Comparison of ENCODE assay signal across 8 cellular contexts in the genomic region with DNA sequence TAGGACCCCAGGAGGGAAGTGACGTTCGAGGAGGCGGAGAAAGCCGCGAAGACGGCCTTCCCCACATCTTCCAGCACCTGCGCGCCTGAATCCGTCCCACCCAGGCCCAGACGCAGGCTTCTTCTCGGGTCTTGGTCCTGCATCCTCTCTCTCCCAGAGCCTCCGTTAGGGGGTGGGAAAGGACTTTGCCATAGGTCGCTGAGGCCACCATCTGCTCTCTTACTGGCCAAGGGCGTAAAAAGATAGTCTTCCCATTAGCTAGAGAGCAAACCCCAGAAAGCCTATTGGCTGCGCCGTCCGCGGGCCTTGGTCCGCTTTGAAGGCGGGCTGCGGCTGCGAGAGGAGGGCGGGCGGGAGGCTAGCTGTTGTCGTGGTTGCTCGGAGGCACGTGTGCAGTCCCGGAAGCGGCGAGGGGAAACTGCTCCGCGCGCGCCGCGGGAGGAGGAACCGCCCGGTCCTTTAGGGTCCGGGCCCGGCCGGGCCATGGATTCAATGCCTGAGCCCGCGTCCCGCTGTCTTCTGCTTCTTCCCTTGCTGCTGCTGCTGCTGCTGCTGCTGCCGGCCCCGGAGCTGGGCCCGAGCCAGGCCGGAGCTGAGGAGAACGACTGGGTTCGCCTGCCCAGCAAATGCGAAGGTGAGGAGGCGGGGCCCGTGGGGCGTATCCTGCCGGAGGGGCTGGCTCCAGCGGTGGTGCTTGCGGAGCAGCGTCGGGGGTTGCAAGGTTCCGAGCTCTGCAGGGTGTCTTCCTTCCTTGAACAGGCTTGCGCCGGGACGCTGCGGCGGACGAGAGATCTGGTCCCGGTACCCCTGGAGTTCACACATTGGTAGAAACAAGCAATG. TPM values are rescaled to one million over a fixed set of nuclear protein-coding genes. Genes with fewer than 3 reads are reported as not detected.
DNase-seq lines count a peak whose midpoint lies in the region; TF ChIP-seq lines count a peak whose summit lies in the region.

A gene (plus strand): TSS at position 393 of the 840 bp plus-strand sequence. CDS start 91 bp downstream, at position 484.

- peaks cover 42% of the 10 kb centered on the region for H3K79me2 ChIP-seq in MM.1S (ENCODE audit: low read length)
- peaks cover 20% of the 10 kb centered on the region for H3K79me2 ChIP-seq in neural cell (replicated peaks; ENCODE audit: insufficient read depth, low read length)

- DNase-seq in HAP-1 (ENCODE audit: low spot score in 2 of 2), result peak; percentile 97 to 99
- DNase-seq in MM.1S, result peak; percentile 96
- peak; percentile 92 for DNase-seq in SIG-M5 (lab: John Stamatoyannopoulos, UW)
- peak; percentile 91 for DNase-seq in activated gamma-delta T cell (lab: John Stamatoyannopoulos, UW)
- peak; percentile 93 for DNase-seq in fibroblast of the conjunctiva (ENCODE audit: low read depth)
- peak; percentile 94 for DNase-seq in stomach

- no peaks in the 10 kb centered on the region; the same call in 1 of the 2 replicates for H3K36me3 ChIP-seq in ES-I3 (ENCODE audit: insufficient read depth, low read length)
- peaks cover 11% of the 10 kb centered on the region; the same call in 1 of the 2 replicates for H3K36me3 ChIP-seq in HAP-1 (replicated peaks)
- H3K36me3 ChIP-seq in MM.1S (replicated peaks; ENCODE audit: insufficient read depth, low read length), result peaks cover 3% of the 10 kb centered on the region; the same call in 1 of the 2 replicates
- no peaks in the 10 kb centered on the region for H3K36me3 ChIP-seq in neural cell (ENCODE audit: insufficient read depth, low read length)
- H3K36me3 ChIP-seq in stomach, result peaks cover 0 to 11% (median 5%) of the 10 kb centered on the region in 4 donors

- H3K9me3 ChIP-seq in ES-I3 (ENCODE audit: control insufficient read depth, insufficient read depth, low read length) (no peaks in the 10 kb centered on the region), HAP-1 (no peaks in the 10 kb centered on the region), MM.1S (replicated peaks; ENCODE audit: insufficient read depth, low read length) (no peaks in the 10 kb centered on the region), neural cell (ENCODE audit: low read length) (no peaks in the 10 kb centered on the region), stomach (no peaks in the 10 kb centered on the region)

- H3K4me1 ChIP-seq in ES-I3 (ENCODE audit: insufficient read depth, low read length), result peaks cover 14% of the 10 kb centered on the region; the same call in 1 of the 2 replicates
- peaks cover 2% of the 10 kb centered on the region; the same call in 1 of the 2 replicates for H3K4me1 ChIP-seq in HAP-1
- 0 out of 2 replicates have a peak, but pooled peaks cover 4% of the 10 kb centered on the region for H3K4me1 ChIP-seq in MM.1S (ENCODE audit: low read length)
- H3K4me1 ChIP-seq in stomach, result peaks cover 26 to 53% (median 47%) of the 10 kb centered on the region in 4 donors

- peak within 1 kb of the TSS; percentile 95 for H3K4me2 ChIP-seq in MM.1S (ENCODE audit: low read depth, low read length)
- H3K4me2 ChIP-seq in neural cell (ENCODE audit: low read length), result peak within 1 kb of the TSS; percentile 97

- in situ Hi-C loops in HAP-1 (cut with MboI; ENCODE audit: low sequenced_read_pairs), result no loop called here

- peak within 1 kb of the TSS; percentile 60 for H3K4me3 ChIP-seq in HAP-1
- H3K4me3 ChIP-seq in MM.1S (ENCODE audit: low read length), result peak within 1 kb of the TSS; percentile 92
- H3K4me3 ChIP-seq in neural cell (ENCODE audit: low read length), result peak within 1 kb of the TSS; percentile 88
- H3K4me3 ChIP-seq in stomach, result peak within 1 kb of the TSS; percentile 73 to 87 (median 81)

- WGBS in stomach, 5 donors, result 0 to 1% (median 1%) methylated on average over 47 to 67 of the region's 67 CpGs

- peak within 1 kb of the TSS; percentile 84 for H3K9ac ChIP-seq in ES-I3 (ENCODE audit: low read depth, low read length)
- H3K9ac ChIP-seq in MM.1S (ENCODE audit: low read length), result peak within 1 kb of the TSS; percentile 92
- peak within 1 kb of the TSS; percentile 90 for H3K9ac ChIP-seq in neural cell (ENCODE audit: low read length)

- no peak for TF ChIP-seq POLR2A in stomach (IDR thresholded peaks at IDR 0.05)

- H2AFZ ChIP-seq in MM.1S (ENCODE audit: low read length), result peak within 1 kb of the TSS; percentile 88
- H2AFZ ChIP-seq in neural cell (ENCODE audit: low read depth, low read length), result peak within 1 kb of the TSS; percentile 97

- TF ChIP-seq RAD21 in neural cell (conservative IDR thresholded peaks at IDR 0.05), result peak; percentile 19

- H3F3A ChIP-seq in MM.1S (ENCODE audit: insufficient read depth, low read length), result peaks cover 27% of the 10 kb centered on the region
- no peaks in the 10 kb centered on the region for H3F3A ChIP-seq in neural cell (ENCODE audit: insufficient read depth, low read length, poor library complexity, severe bottlenecking)

- no peak for TF ChIP-seq EP300 in neural cell (conservative IDR thresholded peaks at IDR 0.05; ENCODE audit: poor library complexity, severe bottlenecking)
- no peak for TF ChIP-seq EP300 in stomach (IDR thresholded peaks at IDR 0.05)

- TF ChIP-seq CTCF in MM.1S (IDR thresholded peaks at IDR 0.05; ENCODE audit: low read length) (no peak), neural cell (IDR thresholded peaks at IDR 0.05; ENCODE audit: poor library complexity, severe bottlenecking) (peak; percentile 60), stomach (IDR thresholded peaks at IDR 0.05) (no peak)

- no peaks in the 10 kb centered on the region; the same call in 1 of the 2 replicates for H4K20me1 ChIP-seq in MM.1S (ENCODE audit: insufficient read depth, low read length)
- no peaks in the 10 kb centered on the region for H4K20me1 ChIP-seq in neural cell (ENCODE audit: insufficient read depth)

- intact Hi-C loops in stomach (cut with DNase I; ENCODE audit: low total_unique reads), result no loop called here

- H3K27ac ChIP-seq in MM.1S (ENCODE audit: low read length) (peak within 1 kb of the TSS; percentile 98), neural cell (ENCODE audit: low read length) (peak within 1 kb of the TSS; percentile 99), stomach (peak within 1 kb of the TSS; percentile 89 to 95 (median 93))

- H3K27me3 ChIP-seq in HAP-1 (ENCODE audit: low read depth) (no peaks in the 10 kb centered on the region), MM.1S (replicated peaks; ENCODE audit: insufficient read depth, low read length) (no peaks in the 10 kb centered on the region), neural cell (ENCODE audit: insufficient read depth, low read depth, low read length) (no peaks in the 10 kb centered on the region), stomach (peaks cover 0 to 10% (median 0%) of the 10 kb centered on the region in 3 donors)

- H3K9me2 ChIP-seq in MM.1S (replicated peaks; ENCODE audit: insufficient read depth, low read length) (no peaks in the 10 kb centered on the region), neural cell (ENCODE audit: insufficient read depth, low read length) (no peaks in the 10 kb centered on the region)

TF ChIP-seq in neural cell, 6 proteins besides CTCF, POLR2A, EP300 and RAD21:
- TF ChIP-seq, protein P1, sequence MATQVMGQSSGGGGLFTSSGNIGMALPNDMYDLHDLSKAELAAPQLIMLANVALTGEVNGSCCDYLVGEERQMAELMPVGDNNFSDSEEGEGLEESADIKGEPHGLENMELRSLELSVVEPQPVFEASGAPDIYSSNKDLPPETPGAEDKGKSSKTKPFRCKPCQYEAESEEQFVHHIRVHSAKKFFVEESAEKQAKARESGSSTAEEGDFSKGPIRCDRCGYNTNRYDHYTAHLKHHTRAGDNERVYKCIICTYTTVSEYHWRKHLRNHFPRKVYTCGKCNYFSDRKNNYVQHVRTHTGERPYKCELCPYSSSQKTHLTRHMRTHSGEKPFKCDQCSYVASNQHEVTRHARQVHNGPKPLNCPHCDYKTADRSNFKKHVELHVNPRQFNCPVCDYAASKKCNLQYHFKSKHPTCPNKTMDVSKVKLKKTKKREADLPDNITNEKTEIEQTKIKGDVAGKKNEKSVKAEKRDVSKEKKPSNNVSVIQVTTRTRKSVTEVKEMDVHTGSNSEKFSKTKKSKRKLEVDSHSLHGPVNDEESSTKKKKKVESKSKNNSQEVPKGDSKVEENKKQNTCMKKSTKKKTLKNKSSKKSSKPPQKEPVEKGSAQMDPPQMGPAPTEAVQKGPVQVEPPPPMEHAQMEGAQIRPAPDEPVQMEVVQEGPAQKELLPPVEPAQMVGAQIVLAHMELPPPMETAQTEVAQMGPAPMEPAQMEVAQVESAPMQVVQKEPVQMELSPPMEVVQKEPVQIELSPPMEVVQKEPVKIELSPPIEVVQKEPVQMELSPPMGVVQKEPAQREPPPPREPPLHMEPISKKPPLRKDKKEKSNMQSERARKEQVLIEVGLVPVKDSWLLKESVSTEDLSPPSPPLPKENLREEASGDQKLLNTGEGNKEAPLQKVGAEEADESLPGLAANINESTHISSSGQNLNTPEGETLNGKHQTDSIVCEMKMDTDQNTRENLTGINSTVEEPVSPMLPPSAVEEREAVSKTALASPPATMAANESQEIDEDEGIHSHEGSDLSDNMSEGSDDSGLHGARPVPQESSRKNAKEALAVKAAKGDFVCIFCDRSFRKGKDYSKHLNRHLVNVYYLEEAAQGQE (IDR thresholded peaks at IDR 0.05; ENCODE audit: borderline replicate concordance), result peak; percentile 27
- TF ChIP-seq MXI1 (conservative IDR thresholded peaks at IDR 0.05; ENCODE audit: poor library complexity, severe bottlenecking) (peak; percentile 99), SMC3 (conservative IDR thresholded peaks at IDR 0.05; ENCODE audit: poor library complexity) (no peak), TAF1 (IDR thresholded peaks at IDR 0.05; ENCODE audit: low read depth) (peak; percentile 59), POLR2AphosphoS5 (IDR thresholded peaks at IDR 0.05) (peak; percentile 86), EZH2 (IDR thresholded peaks at IDR 0.05; ENCODE audit: borderline replicate concordance, insufficient read depth, low read length, poor library complexity, severe bottlenecking) (no peak)
TF ChIP-seq in neural cell: peak in this region for 4.

RNA-seq across cellular contexts. Expression of the gene that starts here (rescaled TPM):
- polyA plus RNA-seq in neural cell (26.4 and 37.3 TPM in 2 replicates), stomach (10 to 100 TPM; 21.7 to 33.7 (median 25.8) TPM)
- 20.8 and 23.6 TPM in 2 replicates for polyA minus RNA-seq in neural cell
- 10 to 100 TPM in 4 of 5 donors, 1 to 10 TPM in 1; 2.2 to 45.5 (median 30.3) TPM for total RNA-seq in stomach

Comparison
In these comparisons a context has a peak if more than half of its experiments do, and no peak if none do; other contexts are left out.
1. Peak in every context shown above with its lines: DNase-seq, H3K4me3 ChIP-seq and H3K27ac ChIP-seq.